ENCODE assay signal across 8 cellular contexts in genomic region chr4:39043697-39044363, GRCh38. TPM values are rescaled to one million over a fixed set of nuclear protein-coding genes. Genes with fewer than 3 reads are reported as not detected.
DNase-seq lines count a peak whose midpoint lies in the region; TF ChIP-seq lines count a peak whose summit lies in the region.

No MANE protein-coding gene starts in this region.

- no peak overlapping the region for H2BK20ac ChIP-seq in H9 (ENCODE audit: low read depth, low read length, poor library complexity, severe bottlenecking)

- intact Hi-C loops in posterior vena cava (cut with DNase I): no loop called here

- H3K9ac ChIP-seq in H9 (ENCODE audit: extremely low read depth, insufficient read length, low read length): peak overlapping the region; percentile 68

- H3T11ph ChIP-seq in H9 (ENCODE audit: low read length): no peak overlapping the region

- no CpG with 5 or more reads among the region's 9 CpGs for WGBS in H9 (ENCODE audit: extremely low coverage, insufficient read length, low lambda C conversion rate)

- H3K4me1 Mint-ChIP-seq in H9 (peaks cover 22 to 24% of the 10 kb centered on the region in 2 experiments), progenitor cell of endocrine pancreas (ENCODE audit: low read depth) (peaks cover 28% of the 10 kb centered on the region)
- H3K4me1 Mint-ChIP-seq in activated CD4-positive, alpha-beta T cell treated with anti-CD3 and anti-CD28 coated beads, Interleukin-2, amount 10 ng/mL, durations not matched to agents 7 days and 5 days: peaks cover 49% of the 10 kb centered on the region

- H3K4me3 Mint-ChIP-seq in H9 (peak overlapping the region; percentile 81 to 92), progenitor cell of endocrine pancreas (ENCODE audit: low read depth) (peak overlapping the region; percentile 85)
- H3K4me3 Mint-ChIP-seq in activated CD4-positive, alpha-beta T cell treated with anti-CD3 and anti-CD28 coated beads, Interleukin-2, amount 10 ng/mL, durations not matched to agents 7 days and 5 days: peak overlapping the region; percentile 85

- H3K27ac Mint-ChIP-seq in H9 (peak overlapping the region; percentile 2 to 93 (median 91); a peak in 4 of 7 replicates), progenitor cell of endocrine pancreas (peak overlapping the region; percentile 91)
- H3K27ac Mint-ChIP-seq in activated CD4-positive, alpha-beta T cell treated with anti-CD3 and anti-CD28 coated beads, Interleukin-2, amount 10 ng/mL, durations not matched to agents 7 days and 5 days: peak overlapping the region; percentile 93

- H4K5ac ChIP-seq in H9 (ENCODE audit: insufficient read length, low read depth, low read length): no peak overlapping the region

- H3K79me2 ChIP-seq in H9 (ENCODE audit: insufficient read depth, low read length): no peaks in the 10 kb centered on the region

- no peaks in the 10 kb centered on the region; a peak in 1 of 5 replicates for H3K9me3 Mint-ChIP-seq in H9
- no peaks in the 10 kb centered on the region for H3K9me3 Mint-ChIP-seq in activated CD4-positive, alpha-beta T cell treated with anti-CD3 and anti-CD28 coated beads, Interleukin-2, amount 10 ng/mL, durations not matched to agents 7 days and 5 days
- no peaks in the 10 kb centered on the region for H3K9me3 Mint-ChIP-seq in progenitor cell of endocrine pancreas (ENCODE audit: low read depth)

- no peak overlapping the region for H4K8ac ChIP-seq in H9 (replicated peaks; ENCODE audit: insufficient read length, low read depth, low read length)

- H2AFZ ChIP-seq in H9 (ENCODE audit: low read length): peak overlapping the region; percentile 86

- no peak overlapping the region for H4K91ac ChIP-seq in H9 (ENCODE audit: insufficient read length, low read depth, low read length)

- H3K36me3 Mint-ChIP-seq in H9 (ENCODE audit: insufficient read depth in 1 of 3, low read depth in 3 of 3): peaks cover 0 to 2% (median 0%) of the 10 kb centered on the region in 3 experiments; a peak in 1 of 7 replicates
- peaks cover 15% of the 10 kb centered on the region for H3K36me3 Mint-ChIP-seq in activated CD4-positive, alpha-beta T cell treated with anti-CD3 and anti-CD28 coated beads, Interleukin-2, amount 10 ng/mL, durations not matched to agents 7 days and 5 days (ENCODE audit: low read depth)
- H3K36me3 Mint-ChIP-seq in progenitor cell of endocrine pancreas (ENCODE audit: insufficient read depth): no peaks in the 10 kb centered on the region

- H3K23ac ChIP-seq in H9 (ENCODE audit: insufficient read length, low read depth, low read length): no peak overlapping the region

- H2BK120ac ChIP-seq in H9 (ENCODE audit: low read depth, low read length, poor library complexity, severe bottlenecking): no peak overlapping the region

- POLR2A ChIA-PET in activated CD4-positive, alpha-beta T cell treated with anti-CD3 and anti-CD28 coated beads, Interleukin-2, amount 10 ng/mL, durations not matched to agents 7 days and 5 days (lab: Charles Lee): interaction anchor here (0.5 to 0.6 kb wide), 2 partner anchors 12 to 138 kb away, joined by 3 to 5 read pairs; partner anchors contain the start of gene TMEM156

- no peak overlapping the region for H3K27ac ChIP-seq in H9 (ENCODE audit: insufficient read length, low read depth, low read length)

- peak overlapping the region; percentile 72 for H3K4me2 ChIP-seq in H9 (ENCODE audit: insufficient read depth, insufficient read length, low read length)

- no peak overlapping the region for H2BK12ac ChIP-seq in H9 (ENCODE audit: insufficient read length, low read depth, low read length)

- H3K56ac ChIP-seq in H9 (ENCODE audit: insufficient read length, low read depth, low read length): no peak overlapping the region

- H3K27me3 Mint-ChIP-seq in H9 (ENCODE audit: low read depth): no peaks in the 10 kb centered on the region
- H3K27me3 Mint-ChIP-seq in activated CD4-positive, alpha-beta T cell treated with anti-CD3 and anti-CD28 coated beads, Interleukin-2, amount 10 ng/mL, durations not matched to agents 7 days and 5 days: no peaks in the 10 kb centered on the region
- no peaks in the 10 kb centered on the region for H3K27me3 Mint-ChIP-seq in progenitor cell of endocrine pancreas

- H3K4me3 ChIP-seq in AG09309 (ENCODE audit: control insufficient read depth, low read depth, low read length) (peak overlapping the region; percentile 60), fibroblast of villous mesenchyme (ENCODE audit: low read depth, low read length) (peak overlapping the region; percentile 69)

- H3K23me2 ChIP-seq in H9 (ENCODE audit: insufficient read length, low read depth, low read length, poor library complexity, severe bottlenecking): peaks cover 5% of the 10 kb centered on the region

- H2AK5ac ChIP-seq in H9 (ENCODE audit: insufficient read length, low read length): no peak overlapping the region

- no peak overlapping the region for H2BK15ac ChIP-seq in H9 (ENCODE audit: low read depth, low read length)

- H4K20me1 ChIP-seq in H9 (ENCODE audit: control insufficient read depth, insufficient read depth, insufficient read length): no peaks in the 10 kb centered on the region

- H3K4me1 ChIP-seq in H9 (ENCODE audit: insufficient read depth, low read length): peaks cover 2% of the 10 kb centered on the region; the same call in 1 of the 2 replicates

- no peak overlapping the region for H3K4ac ChIP-seq in H9 (ENCODE audit: low read depth, low read length)

- no peak for DNase-seq in AG09309 (ENCODE audit: low read depth)
- DNase-seq in H9: no peak
- DNase-seq in activated CD4-positive, alpha-beta T cell treated with anti-CD3 and anti-CD28 coated beads, Interleukin-2, amount 10 ng/mL, durations not matched to agents 7 days and 5 days: no peak
- no peak for DNase-seq in fibroblast of villous mesenchyme (ENCODE audit: low read depth)
- DNase-seq in progenitor cell of endocrine pancreas (ENCODE audit: low spot score, unreplicated experiment): no peak
- DNase-seq in posterior vena cava (ENCODE audit: low spot score): no peak
- DNase-seq in SKM-1 treated with dmso at 0.1 percent for 144 hours (lab: John Stamatoyannopoulos, UW; ENCODE audit: unreplicated experiment): no peak
- no peak for DNase-seq in glomerular visceral epithelial cell (ENCODE audit: extremely low spot score)

- CTCF ChIA-PET in activated CD4-positive, alpha-beta T cell treated with anti-CD3 and anti-CD28 coated beads, Interleukin-2, amount 10 ng/mL, durations not matched to agents 7 days and 5 days (lab: Charles Lee): interaction anchor here (0.6 to 1.5 kb wide), 5 partner anchors 8 to 299 kb away, joined by 3 to 5 read pairs (median 4); partner anchors contain the start of gene TMEM156

- no peak overlapping the region for H3K18ac ChIP-seq in H9 (ENCODE audit: insufficient read length, low read depth, low read length)

- no peak overlapping the region for H2BK5ac ChIP-seq in H9 (ENCODE audit: insufficient read length, low read length)

- H3K14ac ChIP-seq in H9 (ENCODE audit: insufficient read depth, low read length): no peak overlapping the region

- TF ChIP-seq CTCF in AG09309 (IDR thresholded peaks at IDR 0.05; ENCODE audit: control insufficient read depth, insufficient read depth, low read depth, low read length, missing control alignments) (no peak), H9 (conservative IDR thresholded peaks at IDR 0.05) (no peak), fibroblast of villous mesenchyme (IDR thresholded peaks at IDR 0.05; ENCODE audit: insufficient read depth, low read depth, low read length) (no peak), progenitor cell of endocrine pancreas (IDR thresholded peaks at IDR 0.05; ENCODE audit: unreplicated experiment) (no peak)

- H3K27me3 ChIP-seq in H9 (ENCODE audit: insufficient read depth, low read length): no peaks in the 10 kb centered on the region

- no peaks in the 10 kb centered on the region for H3K9me3 ChIP-seq in H9 (ENCODE audit: control insufficient read depth, low read depth, low read length)

- H3K79me1 ChIP-seq in H9 (ENCODE audit: insufficient read depth, low read depth, low read length, poor library complexity, severe bottlenecking): no peaks in the 10 kb centered on the region

RNA-seq across cellular contexts. Expression of gene TMEM156, which starts 11.6 kb away (rescaled TPM):
- not detected in 2 replicates for total RNA-seq in H9 (2021)
- 10 to 100 TPM; 19.5 to 19.6 TPM for total RNA-seq in activated CD4-positive, alpha-beta T cell treated with anti-CD3 and anti-CD28 coated beads, Interleukin-2, amount 10 ng/mL, durations not matched to agents 7 days and 5 days
- total RNA-seq in fibroblast of villous mesenchyme: under 0.01 TPM in 1 of 2 replicates, not detected in the other
- total RNA-seq in progenitor cell of endocrine pancreas: not detected in 2 replicates
- total RNA-seq in posterior vena cava: under 1 TPM; 0.29 to 0.65 TPM

RNA-seq across cellular contexts. Expression of gene KLHL5, which starts 18.2 kb away (rescaled TPM):
- total RNA-seq in H9 (2021) (16.0 and 16.8 TPM in 2 replicates), fibroblast of villous mesenchyme (123 and 156 TPM in 2 replicates), progenitor cell of endocrine pancreas (44.8 and 49.8 TPM in 2 replicates), posterior vena cava (10 to 100 TPM; 39.1 to 51.7 TPM)
- total RNA-seq in activated CD4-positive, alpha-beta T cell treated with anti-CD3 and anti-CD28 coated beads, Interleukin-2, amount 10 ng/mL, durations not matched to agents 7 days and 5 days: 10 to 100 TPM; 23.6 to 25.0 TPM

Comparison
In these comparisons a context has a peak if more than half of its experiments do, and no peak if none do; other contexts are left out.
1. RNA of gene TMEM156, which starts 11.6 kb away (total RNA-seq): 19.5 to 19.6 TPM in activated CD4-positive, alpha-beta T cell treated with anti-CD3 and anti-CD28 coated beads, Interleukin-2, amount 10 ng/mL, durations not matched to agents 7 days and 5 days; 0.29 to 0.65 TPM in posterior vena cava, not detected in H9, under 0.01 TPM in fibroblast of villous mesenchyme and not detected in progenitor cell of endocrine pancreas; every median in the first group is over 10 times any median in the second.
2. Peak in every context shown above with its lines, with median percentiles within 50 percentile points of each other: H3K27ac Mint-ChIP-seq and H3K4me3 Mint-ChIP-seq.